1 cellular context compared by ENCODE assay signal in the genomic region with DNA sequence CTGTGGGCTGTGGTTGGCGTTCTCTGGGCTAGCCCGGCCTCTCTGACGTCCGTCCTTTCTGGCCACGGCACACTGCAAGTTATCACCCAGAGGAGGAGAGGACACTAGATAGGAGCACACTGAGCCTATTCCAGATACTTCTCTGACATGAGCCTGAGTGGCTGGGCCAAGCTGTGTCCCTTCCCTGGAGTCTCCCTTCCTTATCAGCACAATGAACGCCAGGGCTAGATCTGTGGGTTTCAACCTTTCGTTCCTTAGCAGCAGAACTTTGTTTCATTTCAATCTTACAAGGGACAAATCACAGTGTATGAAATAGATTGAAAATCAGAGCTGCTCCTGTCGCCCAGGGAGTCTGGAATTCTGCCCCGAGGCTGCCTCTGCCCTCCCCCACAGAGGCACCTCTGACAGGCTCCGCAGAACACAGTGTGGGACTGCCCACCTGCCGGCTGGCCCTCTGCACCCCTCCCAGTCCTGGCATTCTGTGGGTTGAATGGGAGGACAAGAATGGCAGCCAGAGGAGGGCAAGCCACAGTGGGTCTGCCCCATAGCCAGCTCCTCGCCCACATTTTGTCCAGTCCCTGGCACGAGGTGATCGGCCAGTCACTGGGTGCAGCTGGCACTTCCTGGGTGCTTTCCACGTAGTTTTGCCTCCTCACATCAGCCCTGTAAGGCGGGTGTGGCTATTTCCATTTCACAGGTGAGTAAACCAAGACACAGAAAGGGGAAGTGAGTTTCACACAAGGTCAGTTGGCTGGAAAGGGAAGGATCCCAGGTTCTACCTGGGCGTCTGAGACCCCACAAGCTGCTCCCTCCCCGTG.
TF ChIP-seq lines count a peak whose summit lies in the region.

No MANE protein-coding gene starts in this region.

TF ChIP-seq in GM23338, 12 proteins besides CTCF, POLR2A, EP300 and RAD21 (continued from another document):
- TF ChIP-seq, protein P1, sequence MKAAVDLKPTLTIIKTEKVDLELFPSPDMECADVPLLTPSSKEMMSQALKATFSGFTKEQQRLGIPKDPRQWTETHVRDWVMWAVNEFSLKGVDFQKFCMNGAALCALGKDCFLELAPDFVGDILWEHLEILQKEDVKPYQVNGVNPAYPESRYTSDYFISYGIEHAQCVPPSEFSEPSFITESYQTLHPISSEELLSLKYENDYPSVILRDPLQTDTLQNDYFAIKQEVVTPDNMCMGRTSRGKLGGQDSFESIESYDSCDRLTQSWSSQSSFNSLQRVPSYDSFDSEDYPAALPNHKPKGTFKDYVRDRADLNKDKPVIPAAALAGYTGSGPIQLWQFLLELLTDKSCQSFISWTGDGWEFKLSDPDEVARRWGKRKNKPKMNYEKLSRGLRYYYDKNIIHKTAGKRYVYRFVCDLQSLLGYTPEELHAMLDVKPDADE (IDR thresholded peaks at IDR 0.05): no peak
- TF ChIP-seq, protein P2, sequence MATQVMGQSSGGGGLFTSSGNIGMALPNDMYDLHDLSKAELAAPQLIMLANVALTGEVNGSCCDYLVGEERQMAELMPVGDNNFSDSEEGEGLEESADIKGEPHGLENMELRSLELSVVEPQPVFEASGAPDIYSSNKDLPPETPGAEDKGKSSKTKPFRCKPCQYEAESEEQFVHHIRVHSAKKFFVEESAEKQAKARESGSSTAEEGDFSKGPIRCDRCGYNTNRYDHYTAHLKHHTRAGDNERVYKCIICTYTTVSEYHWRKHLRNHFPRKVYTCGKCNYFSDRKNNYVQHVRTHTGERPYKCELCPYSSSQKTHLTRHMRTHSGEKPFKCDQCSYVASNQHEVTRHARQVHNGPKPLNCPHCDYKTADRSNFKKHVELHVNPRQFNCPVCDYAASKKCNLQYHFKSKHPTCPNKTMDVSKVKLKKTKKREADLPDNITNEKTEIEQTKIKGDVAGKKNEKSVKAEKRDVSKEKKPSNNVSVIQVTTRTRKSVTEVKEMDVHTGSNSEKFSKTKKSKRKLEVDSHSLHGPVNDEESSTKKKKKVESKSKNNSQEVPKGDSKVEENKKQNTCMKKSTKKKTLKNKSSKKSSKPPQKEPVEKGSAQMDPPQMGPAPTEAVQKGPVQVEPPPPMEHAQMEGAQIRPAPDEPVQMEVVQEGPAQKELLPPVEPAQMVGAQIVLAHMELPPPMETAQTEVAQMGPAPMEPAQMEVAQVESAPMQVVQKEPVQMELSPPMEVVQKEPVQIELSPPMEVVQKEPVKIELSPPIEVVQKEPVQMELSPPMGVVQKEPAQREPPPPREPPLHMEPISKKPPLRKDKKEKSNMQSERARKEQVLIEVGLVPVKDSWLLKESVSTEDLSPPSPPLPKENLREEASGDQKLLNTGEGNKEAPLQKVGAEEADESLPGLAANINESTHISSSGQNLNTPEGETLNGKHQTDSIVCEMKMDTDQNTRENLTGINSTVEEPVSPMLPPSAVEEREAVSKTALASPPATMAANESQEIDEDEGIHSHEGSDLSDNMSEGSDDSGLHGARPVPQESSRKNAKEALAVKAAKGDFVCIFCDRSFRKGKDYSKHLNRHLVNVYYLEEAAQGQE (IDR thresholded peaks at IDR 0.05; ENCODE audit: unreplicated experiment): no peak
- TF ChIP-seq EZH2 (IDR thresholded peaks at IDR 0.05; ENCODE audit: low read depth, unreplicated experiment) (no peak), ZNF114 (CRISPR knock-in tag; IDR thresholded peaks at IDR 0.05) (no peak), STAT1 (IDR thresholded peaks at IDR 0.05; ENCODE audit: unreplicated experiment) (no peak), CREB1 (CRISPR knock-in tag; IDR thresholded peaks at IDR 0.05; ENCODE audit: low read depth) (no peak), EZH2phosphoT487 (IDR thresholded peaks at IDR 0.05; ENCODE audit: unreplicated experiment) (no peak), ZNF331 (CRISPR knock-in tag; IDR thresholded peaks at IDR 0.05; ENCODE audit: low read depth) (no peak)
TF ChIP-seq in GM23338: peak in this region for 0.
